Comparison of ENCODE assay signal across 19 cellular contexts in genomic region chr7:82384779-82385178, GRCh38. TPM values are rescaled to one million over a fixed set of nuclear protein-coding genes. Genes with fewer than 3 reads are reported as not detected.
"Had no signal": no experiment of that assay in that cellular context is flagged by ENCODE, and none has a peak within 500 bp of the region (broad histone marks: within the 10 kb centered on the region; RNA-seq: fewer than 3 reads in every experiment).

No MANE protein-coding gene starts in this region.

- H3K27me3 ChIP-seq: transverse colon, uterus had no signal

- H3K4me3 Mint-ChIP-seq: activated CD4-positive, alpha-beta memory T cell treated with anti-CD3 and anti-CD28 coated beads, Interleukin-2, amount 10 ng/mL, durations not matched to agents 7 days and 5 days; brain; mesothelial cell of epicardium; naive thymus-derived CD8-positive, alpha-beta T cell; stimulated activated naive B cell treated with anti-CD40 and anti-IgM and Interleukin-4, amounts not matched to agents 10 μg/mL and 1 μg/mL and 100 μg/mL, for 72 hours had no signal

- H3K27me3 Mint-ChIP-seq: activated CD4-positive, alpha-beta memory T cell treated with anti-CD3 and anti-CD28 coated beads, Interleukin-2, amount 10 ng/mL, durations not matched to agents 7 days and 5 days; naive thymus-derived CD8-positive, alpha-beta T cell; progenitor cell of endocrine pancreas; stimulated activated naive B cell treated with anti-CD40 and anti-IgM and Interleukin-4, amounts not matched to agents 10 μg/mL and 1 μg/mL and 100 μg/mL, for 72 hours had no signal

- ATAC-seq: left ventricle myocardium superior; naive thymus-derived CD8-positive, alpha-beta T cell; stimulated activated naive B cell treated with anti-CD40 and anti-IgM and Interleukin-4, amounts not matched to agents 10 μg/mL and 1 μg/mL and 100 μg/mL, for 72 hours had no signal

- H3K36me3 ChIP-seq: transverse colon, uterus had no signal

- H3K9me3 ChIP-seq: transverse colon, uterus had no signal

- H3K4me1 ChIP-seq: transverse colon, uterus had no signal

- DNase-seq: activated CD4-positive, alpha-beta memory T cell treated with anti-CD3 and anti-CD28 coated beads, Interleukin-2, amount 10 ng/mL, durations not matched to agents 7 days and 5 days; activated CD4-positive, alpha-beta T cell treated with anti-CD3 and anti-CD28 coated beads for 4 hours; activated CD4-positive, CD25-positive, alpha-beta regulatory T cell; activated effector memory CD4-positive, alpha-beta T cell treated with anti-CD3 and anti-CD28 coated beads, Interleukin-2, amount 50 U/mL, for 16 hours; activated naive CD4-positive, alpha-beta T cell treated with anti-CD3 and anti-CD28 coated beads, Interleukin-2, amount 50 U/mL, for 16 hours; aorta; foreskin fibroblast; kidney glomerular epithelial cell; left ventricle myocardium superior; naive thymus-derived CD8-positive, alpha-beta T cell; stimulated activated CD4-positive, alpha-beta T cell treated with anti-CD3 and anti-CD28 coated beads, Interleukin-2, amount 100 ng/mL, for 48 hours; stimulated activated CD8-positive, alpha-beta memory T cell treated with anti-CD3 and anti-CD28 coated beads, Interleukin-4, amount 100 ng/mL, for 48 hours; stimulated activated naive B cell treated with anti-CD40 and anti-IgM and Interleukin-4, amounts not matched to agents 10 μg/mL and 1 μg/mL and 100 μg/mL, for 72 hours; transverse colon; uterus had no signal

- H3K9me3 Mint-ChIP-seq: activated CD4-positive, alpha-beta memory T cell treated with anti-CD3 and anti-CD28 coated beads, Interleukin-2, amount 10 ng/mL, durations not matched to agents 7 days and 5 days; brain; mesothelial cell of epicardium; stimulated activated naive B cell treated with anti-CD40 and anti-IgM and Interleukin-4, amounts not matched to agents 10 μg/mL and 1 μg/mL and 100 μg/mL, for 72 hours had no signal

- H3K4me3 ChIP-seq: transverse colon, uterus had no signal

- H3K27ac Mint-ChIP-seq: activated CD4-positive, alpha-beta memory T cell treated with anti-CD3 and anti-CD28 coated beads, Interleukin-2, amount 10 ng/mL, durations not matched to agents 7 days and 5 days; mesothelial cell of epicardium; naive thymus-derived CD8-positive, alpha-beta T cell; progenitor cell of endocrine pancreas; stimulated activated naive B cell treated with anti-CD40 and anti-IgM and Interleukin-4, amounts not matched to agents 10 μg/mL and 1 μg/mL and 100 μg/mL, for 72 hours had no signal

- H3K27ac ChIP-seq: epithelial cell of prostate, transverse colon, uterus had no signal

- H3K36me3 Mint-ChIP-seq: brain; mesothelial cell of epicardium; naive thymus-derived CD8-positive, alpha-beta T cell; stimulated activated naive B cell treated with anti-CD40 and anti-IgM and Interleukin-4, amounts not matched to agents 10 μg/mL and 1 μg/mL and 100 μg/mL, for 72 hours had no signal

- H3K4me1 Mint-ChIP-seq: activated CD4-positive, alpha-beta memory T cell treated with anti-CD3 and anti-CD28 coated beads, Interleukin-2, amount 10 ng/mL, durations not matched to agents 7 days and 5 days; mesothelial cell of epicardium; naive thymus-derived CD8-positive, alpha-beta T cell; stimulated activated naive B cell treated with anti-CD40 and anti-IgM and Interleukin-4, amounts not matched to agents 10 μg/mL and 1 μg/mL and 100 μg/mL, for 72 hours had no signal

RNA-seq across cellular contexts. Expression of gene CACNA2D1, which starts 58.8 kb away (rescaled TPM):
- total RNA-seq: activated CD4-positive, alpha-beta memory T cell treated with anti-CD3 and anti-CD28 coated beads, Interleukin-2, amount 10 ng/mL, durations not matched to agents 7 days and 5 days; naive thymus-derived CD8-positive, alpha-beta T cell had no signal
- polyA plus RNA-seq: naive thymus-derived CD8-positive, alpha-beta T cell had no signal
